ENCODE assay signal across 29 cellular contexts in the genomic region with DNA sequence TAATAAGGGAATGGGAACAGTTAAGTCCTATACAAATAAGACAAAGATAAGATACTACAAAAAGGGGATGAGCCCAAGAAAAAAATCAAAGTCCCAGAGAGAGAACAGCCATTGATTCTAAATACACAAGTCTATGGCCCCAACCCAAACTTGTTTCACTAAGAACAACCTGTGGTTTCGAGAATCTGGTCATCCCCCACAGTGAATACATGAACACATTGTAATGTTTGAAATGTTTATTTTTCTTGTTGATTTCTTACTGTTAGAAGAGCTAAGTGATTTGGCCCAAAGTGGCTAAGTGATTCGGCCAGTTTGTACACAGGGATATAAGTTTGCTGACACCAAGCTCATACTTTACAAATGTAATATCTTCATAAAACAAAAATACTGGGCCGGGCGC.
"Had no signal": no experiment of that assay in that cellular context is flagged by ENCODE, and none has a peak within 500 bp of the region (broad histone marks: within the 10 kb centered on the region; RNA-seq: fewer than 3 reads in every experiment).

No MANE protein-coding gene starts in this region.

- H3K9me3 ChIP-seq: ascending aorta, breast epithelium, gastroesophageal sphincter had no signal

- H3K4me3 ChIP-seq: ascending aorta, breast epithelium, cardiac muscle cell, coronary artery, dorsolateral prefrontal cortex, gastroesophageal sphincter had no signal

- H3K4me1 ChIP-seq: breast epithelium had no signal

- H3K36me3 ChIP-seq: ascending aorta, breast epithelium, cardiac muscle cell, gastroesophageal sphincter, WERI-Rb-1 had no signal

- H3K27me3 ChIP-seq: ascending aorta, breast epithelium, cardiac muscle cell, dorsolateral prefrontal cortex, gastroesophageal sphincter had no signal

- DNase-seq: activated B cell treated with CpG ODN at 0.5 μM for 24 hours; activated CD4-positive, alpha-beta T cell treated with anti-CD3 and anti-CD28 coated beads for 48 hours; activated CD4-positive, alpha-beta T cell treated with anti-CD3 and anti-CD28 coated beads, Interleukin-2, amount 50 U/mL, for 1 hour; activated CD4-positive, alpha-beta T cell treated with anti-CD3 and anti-CD28 coated beads, Interleukin-2, amount 50 U/mL, for 48 hours; activated CD8-positive, alpha-beta memory T cell treated with anti-CD3 and anti-CD28 coated beads for 24 hours; activated CD8-positive, alpha-beta T cell treated with anti-CD3 and anti-CD28 coated beads for 36 hours; activated effector memory CD4-positive, alpha-beta T cell treated with anti-CD3 and anti-CD28 coated beads, Interleukin-2, amount 50 U/mL, for 16 hours; activated naive CD4-positive, alpha-beta T cell treated with anti-CD3 and anti-CD28 coated beads for 36 hours; activated naive CD8-positive, alpha-beta T cell treated with anti-CD3 and anti-CD28 coated beads for 36 hours; activated naive CD8-positive, alpha-beta T cell treated with anti-CD3 and anti-CD28 coated beads, Interleukin-2, amount 50 U/mL, for 24 hours; activated T-cell treated with anti-CD3 and anti-CD28 coated beads, Interleukin-2, amount 50 U/mL, for 1 hour; activated T-cell treated with anti-CD3 and anti-CD28 coated beads, Interleukin-2, amount 50 U/mL, for 48 hours; central memory CD4-positive, alpha-beta T cell; cerebellar nuclear complex; dorsolateral prefrontal cortex; effector memory CD4-positive, alpha-beta T cell; endodermal cell; foreskin melanocyte; SW 1271; T-cell; T1000; WERI-Rb-1 had no signal

- H3K27ac ChIP-seq: ascending aorta, breast epithelium, cardiac muscle cell, coronary artery, dorsolateral prefrontal cortex, gastroesophageal sphincter, WERI-Rb-1 had no signal

- ATAC-seq: activated CD4-positive, CD25-positive, alpha-beta regulatory T cell treated with anti-CD3 and anti-CD28 coated beads, Interleukin-2, amount 50 U/mL, for 24 hours; activated CD8-positive, alpha-beta T cell treated with anti-CD3 and anti-CD28 coated beads for 36 hours; activated naive CD8-positive, alpha-beta T cell treated with anti-CD3 and anti-CD28 coated beads, Interleukin-2, amount 50 U/mL, for 24 hours; esophagus mucosa; gastroesophageal sphincter; T-cell had no signal
